In genomic region chr20:48377940-48378339, GRCh38 we compare ENCODE assay signal across 26 cellular contexts.
"Had no signal": no experiment of that assay in that cellular context is flagged by ENCODE, and none has a peak within 500 bp of the region (broad histone marks: within the 10 kb centered on the region; RNA-seq: fewer than 3 reads in every experiment).

No MANE protein-coding gene starts in this region.

- ATAC-seq: activated naive CD4-positive, alpha-beta T cell treated with anti-CD3 and anti-CD28 coated beads, Interleukin-2, amount 50 U/mL, for 72 hours; activated T-cell treated with anti-CD3 and anti-CD28 coated beads, Interleukin-2, amount 50 U/mL, for 72 hours; esophagus mucosa; WTC11 had no signal

- H3K36me3 ChIP-seq: brain microvascular endothelial cell had no signal

- H3K4me3 ChIP-seq: coronary artery, dorsolateral prefrontal cortex had no signal

- DNase-seq: activated CD4-positive, alpha-beta memory T cell treated with anti-CD3 and anti-CD28 coated beads, Interleukin-2, amount 10 ng/mL, durations not matched to agents 7 days and 5 days; activated CD4-positive, alpha-beta T cell treated with anti-CD3 and anti-CD28 coated beads for 1 hour; activated CD4-positive, alpha-beta T cell treated with anti-CD3 and anti-CD28 coated beads for 4 hours; activated CD4-positive, alpha-beta T cell treated with anti-CD3 and anti-CD28 coated beads, Interleukin-2, amount 10 ng/mL, durations not matched to agents 7 days and 5 days; activated CD4-positive, alpha-beta T cell treated with anti-CD3 and anti-CD28 coated beads, Interleukin-2, amount 50 U/mL, for 4 hours; activated CD8-positive, alpha-beta memory T cell treated with anti-CD3 and anti-CD28 coated beads, Interleukin-2, amount 50 U/mL, for 48 hours; activated gamma-delta T cell; activated naive CD4-positive, alpha-beta T cell; activated naive CD4-positive, alpha-beta T cell treated with anti-CD3 and anti-CD28 coated beads, Interleukin-2, amount 10 ng/mL, durations not matched to agents 7 days and 5 days; activated naive CD8-positive, alpha-beta T cell treated with anti-CD3 and anti-CD28 coated beads, Interleukin-2, amount 10 ng/mL, durations not matched to agents 7 days and 5 days; activated T-cell treated with anti-CD3 and anti-CD28 coated beads for 4 hours; activated T-cell treated with anti-CD3 and anti-CD28 coated beads, Interleukin-2, amount 50 U/mL, for 24 hours; activated T-cell treated with anti-CD3 and anti-CD28 coated beads, Interleukin-2, amount 50 U/mL, for 72 hours; amniotic stem cell; anterior cingulate cortex; brain microvascular endothelial cell; dorsolateral prefrontal cortex; effector memory CD4-positive, alpha-beta T cell; endodermal cell; foreskin fibroblast; T-helper 2 cell had no signal

- H3K27ac ChIP-seq: brain microvascular endothelial cell, coronary artery, dorsolateral prefrontal cortex, VCaP had no signal
